In the genomic region with DNA sequence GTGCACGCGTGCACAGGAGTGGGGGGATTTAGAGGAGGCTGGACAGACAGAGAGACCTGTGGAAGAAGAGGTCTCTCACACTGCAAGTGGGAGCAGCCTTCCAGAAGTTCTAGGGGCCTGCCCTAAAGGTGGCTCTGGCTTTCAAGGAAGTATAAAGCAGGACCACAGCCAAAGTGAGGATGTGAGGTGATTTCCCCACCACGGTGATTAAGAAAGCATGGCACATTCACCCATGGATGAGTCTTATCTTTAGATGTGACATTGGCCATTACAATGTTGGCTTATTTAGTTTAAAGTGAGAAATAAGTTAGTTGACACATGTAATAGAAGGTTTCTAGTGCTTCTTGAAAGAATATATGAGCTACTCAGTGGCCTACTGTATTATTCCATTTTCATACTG, we compare ENCODE assay signal across 26 cellular contexts.
"Had no signal": no experiment of that assay in that cellular context is flagged by ENCODE, and none has a peak within 500 bp of the region (broad histone marks: within the 10 kb centered on the region; RNA-seq: fewer than 3 reads in every experiment).

No MANE protein-coding gene starts in this region.

- H3K4me3 ChIP-seq: colonic mucosa, dorsolateral prefrontal cortex, mucosa of descending colon, SK-N-MC, stomach, thyroid gland, upper lobe of right lung had no signal

- H3K27me3 ChIP-seq: colonic mucosa, dorsolateral prefrontal cortex, stomach, thyroid gland, upper lobe of right lung had no signal

- H3K4me3 Mint-ChIP-seq: activated naive CD4-positive, alpha-beta T cell treated with anti-CD3 and anti-CD28 coated beads, Interleukin-2, amount 50 U/mL, for 24 hours; WTC11 had no signal

- H3K27me3 Mint-ChIP-seq: activated naive CD4-positive, alpha-beta T cell treated with anti-CD3 and anti-CD28 coated beads, Interleukin-2, amount 50 U/mL, for 24 hours had no signal

- DNase-seq: activated CD4-positive, alpha-beta T cell treated with anti-CD3 and anti-CD28 coated beads for 1 hour; activated CD4-positive, alpha-beta T cell treated with anti-CD3 and anti-CD28 coated beads, Interleukin-2, amount 50 U/mL, for 48 hours; activated CD8-positive, alpha-beta memory T cell treated with anti-CD3 and anti-CD28 coated beads, Interleukin-2, amount 50 U/mL, for 48 hours; activated gamma-delta T cell; anterior cingulate cortex; cerebellar nuclear complex; colonic mucosa; dorsolateral prefrontal cortex; effector memory CD4-positive, alpha-beta T cell; islet precursor cell; left cardiac atrium; left ventricle myocardium superior; mucosa of descending colon; posterior cingulate gyrus; right cardiac atrium; SIG-M5; stimulated activated CD4-positive, alpha-beta T cell treated with anti-CD3 and anti-CD28 coated beads, Interleukin-15, amount 100 ng/mL, for 24 hours; stimulated activated CD4-positive, alpha-beta T cell treated with anti-CD3 and anti-CD28 coated beads, Interleukin-2, amount 100 ng/mL, for 24 hours; stomach; SW 1271; T-helper 2 cell; thyroid gland; upper lobe of right lung had no signal

- ATAC-seq: left cardiac atrium, left ventricle myocardium superior, mucosa of descending colon, right cardiac atrium, upper lobe of right lung, WTC11 had no signal

- H3K9me3 Mint-ChIP-seq: activated naive CD4-positive, alpha-beta T cell treated with anti-CD3 and anti-CD28 coated beads, Interleukin-2, amount 50 U/mL, for 24 hours; WTC11 had no signal

- H3K36me3 ChIP-seq: colonic mucosa, stomach, thyroid gland, upper lobe of right lung had no signal

- H3K27ac ChIP-seq: colonic mucosa, SK-N-MC, stomach, thyroid gland, upper lobe of right lung had no signal

- H3K36me3 Mint-ChIP-seq: activated naive CD4-positive, alpha-beta T cell treated with anti-CD3 and anti-CD28 coated beads, Interleukin-2, amount 50 U/mL, for 24 hours; WTC11 had no signal

- H3K9me3 ChIP-seq: colonic mucosa, mucosa of descending colon, stomach, thyroid gland, upper lobe of right lung had no signal

- H3K4me1 ChIP-seq: colonic mucosa, stomach, thyroid gland, upper lobe of right lung had no signal

- H3K27ac Mint-ChIP-seq: activated naive CD4-positive, alpha-beta T cell treated with anti-CD3 and anti-CD28 coated beads, Interleukin-2, amount 50 U/mL, for 24 hours; WTC11 had no signal
